ENCODE assay signal across 33 cellular contexts in the genomic region with DNA sequence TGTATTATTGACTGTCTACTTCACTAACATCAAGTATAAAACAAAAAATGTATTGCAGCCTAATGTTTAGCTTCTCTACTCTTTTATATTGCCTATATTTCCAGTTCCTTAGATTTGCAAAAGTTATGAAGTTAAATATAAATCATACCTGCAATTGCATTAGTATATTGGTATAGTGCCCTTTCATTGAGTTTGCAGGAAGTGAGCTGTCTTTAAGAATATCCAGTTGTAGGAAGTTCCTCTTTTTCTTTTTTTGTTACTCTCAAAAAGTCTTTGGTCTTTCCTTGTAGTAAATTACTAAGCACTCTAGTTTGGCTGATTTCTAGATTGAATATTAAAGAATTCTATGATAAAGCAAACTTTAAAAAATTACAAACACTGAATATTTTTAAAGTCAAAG.
DNase-seq lines count a peak whose midpoint lies in the region; ATAC-seq and TF ChIP-seq lines count a peak whose summit lies in the region.
"Had no signal": no experiment of that assay in that cellular context is flagged by ENCODE, and none has a peak within 500 bp of the region (broad histone marks: within the 10 kb centered on the region; RNA-seq: fewer than 3 reads in every experiment).

No MANE protein-coding gene starts in this region.

- no peak overlapping the region for H3K27ac ChIP-seq in CD4-positive, alpha-beta T cell (ENCODE audit: low read depth, low read length)
- H3K27ac ChIP-seq: epithelial cell of prostate, KMS-11, uterus had no signal

- H3K9me3 Mint-ChIP-seq in CD4-positive, alpha-beta T cell: no peaks in the 10 kb centered on the region
- H3K9me3 Mint-ChIP-seq: activated CD4-positive, alpha-beta memory T cell treated with anti-CD3 and anti-CD28 coated beads for 36 hours; activated naive CD4-positive, alpha-beta T cell treated with anti-CD3 and anti-CD28 coated beads, Interleukin-2, amount 10 ng/mL, durations not matched to agents 7 days and 5 days; H9; T-cell had no signal

- no peak overlapping the region for H3K4me3 Mint-ChIP-seq in CD4-positive, alpha-beta T cell
- H3K4me3 Mint-ChIP-seq: activated CD4-positive, alpha-beta memory T cell treated with anti-CD3 and anti-CD28 coated beads for 36 hours; activated naive CD4-positive, alpha-beta T cell treated with anti-CD3 and anti-CD28 coated beads, Interleukin-2, amount 10 ng/mL, durations not matched to agents 7 days and 5 days; B cell; H9; naive thymus-derived CD8-positive, alpha-beta T cell; T-cell had no signal

- TF ChIP-seq CTCF in CD4-positive, alpha-beta T cell (IDR thresholded peaks at IDR 0.05): no peak

- H3K4me1 Mint-ChIP-seq in CD4-positive, alpha-beta T cell (ENCODE audit: low read depth): peaks cover 4% of the 10 kb centered on the region
- H3K4me1 Mint-ChIP-seq: activated naive CD4-positive, alpha-beta T cell treated with anti-CD3 and anti-CD28 coated beads, Interleukin-2, amount 10 ng/mL, durations not matched to agents 7 days and 5 days; B cell; H9; T-cell had no signal

- H3K27me3 Mint-ChIP-seq in CD4-positive, alpha-beta T cell: no peaks in the 10 kb centered on the region
- H3K27me3 Mint-ChIP-seq: activated naive CD4-positive, alpha-beta T cell treated with anti-CD3 and anti-CD28 coated beads, Interleukin-2, amount 10 ng/mL, durations not matched to agents 7 days and 5 days had no signal

- CTCF ChIA-PET in CD4-positive, alpha-beta T cell (lab: Charles Lee): interaction anchor here (0.6 kb wide), 1 partner anchor 1194 kb away, joined by 3 read pairs; no protein-coding TSS in a partner anchor

- no peaks in the 10 kb centered on the region for H3K36me3 Mint-ChIP-seq in CD4-positive, alpha-beta T cell (ENCODE audit: low read depth)
- H3K36me3 Mint-ChIP-seq: activated CD4-positive, alpha-beta memory T cell treated with anti-CD3 and anti-CD28 coated beads for 36 hours; activated naive CD4-positive, alpha-beta T cell treated with anti-CD3 and anti-CD28 coated beads, Interleukin-2, amount 10 ng/mL, durations not matched to agents 7 days and 5 days; naive thymus-derived CD8-positive, alpha-beta T cell; T-cell had no signal

- no peaks in the 10 kb centered on the region for H3K9me3 ChIP-seq in CD4-positive, alpha-beta T cell (ENCODE audit: control insufficient read depth, low read length)
- H3K9me3 ChIP-seq: A549, thoracic aorta, uterus had no signal

- ATAC-seq in left colon: peak; percentile 64
- ATAC-seq in HG02642 (IDR thresholded peaks at IDR 0.05; ENCODE audit: poor library complexity, unreplicated experiment): no peak
- no peak for ATAC-seq in HG02840 (IDR thresholded peaks at IDR 0.05; ENCODE audit: low FRiP score, unreplicated experiment)
- no peak for ATAC-seq in CD4-positive, alpha-beta T cell (ENCODE audit: poor library complexity)
- ATAC-seq: A549; naive thymus-derived CD8-positive, alpha-beta T cell; Right ventricle myocardium inferior; stimulated activated naive CD8-positive, alpha-beta T cell treated with anti-CD3 and anti-CD28 coated beads, Interleukin-15, Interleukin-2, amounts not matched to agents 100 U/mL and 50 U/mL, for 24 hours; T-cell had no signal

- DNase-seq in CD1c-positive myeloid dendritic cell (ENCODE audit: extremely low spot score) (peak; percentile 45), NAMALWA (ENCODE audit: low spot score) (peak; percentile 8), SKM-1 (lab: John Stamatoyannopoulos, UW; ENCODE audit: unreplicated experiment) (peak; percentile 35), left colon (no peak), SHP77 treated with DMSO at 0.1 percent for 48 hours (lab: John Stamatoyannopoulos, UW) (no peak)
- no peak for DNase-seq in CD4-positive, alpha-beta T cell
- DNase-seq: activated CD4-positive, alpha-beta memory T cell treated with anti-CD3 and anti-CD28 coated beads for 36 hours; activated CD4-positive, CD25-positive, alpha-beta regulatory T cell treated with anti-CD3 and anti-CD28 coated beads, Interleukin-2, amount 50 U/mL, for 72 hours; activated CD8-positive, alpha-beta memory T cell treated with anti-CD3 and anti-CD28 coated beads, Interleukin-2, amount 50 U/mL, for 4 hours; activated naive CD4-positive, alpha-beta T cell treated with anti-CD3 and anti-CD28 coated beads, Interleukin-2, amount 10 ng/mL, durations not matched to agents 7 days and 5 days; amniotic stem cell; DMS79; effector CD4-positive, alpha-beta T cell; GDM1; H9; midbrain; naive thymus-derived CD8-positive, alpha-beta T cell; NCI-H1105; NCI-H1930; NCI-H2227 treated with DMSO at 0.1 percent for 48 hours; NCI-H69; occipital lobe; stimulated activated naive CD8-positive, alpha-beta T cell treated with anti-CD3 and anti-CD28 coated beads, Interleukin-15, Interleukin-2, amounts not matched to agents 100 U/mL and 50 U/mL, for 24 hours; T-cell; uterus had no signal

- H3K27me3 ChIP-seq in CD4-positive, alpha-beta T cell (ENCODE audit: control insufficient read depth, insufficient read depth, low read length): no peaks in the 10 kb centered on the region
- H3K27me3 ChIP-seq: uterus had no signal

- H3K27ac Mint-ChIP-seq in CD4-positive, alpha-beta T cell: no peak overlapping the region
- H3K27ac Mint-ChIP-seq: activated CD4-positive, alpha-beta memory T cell treated with anti-CD3 and anti-CD28 coated beads for 36 hours; activated naive CD4-positive, alpha-beta T cell treated with anti-CD3 and anti-CD28 coated beads, Interleukin-2, amount 10 ng/mL, durations not matched to agents 7 days and 5 days; B cell; H9; naive thymus-derived CD8-positive, alpha-beta T cell; T-cell had no signal

- intact Hi-C loops in left colon (cut with DNase I, micrococcal nuclease): no loop called here
- intact Hi-C loops in CD4-positive, alpha-beta T cell (cut with DNase I, micrococcal nuclease): no loop called here

- POLR2A ChIA-PET in CD4-positive, alpha-beta T cell (lab: Charles Lee): no interaction called here

Comparison
In these comparisons a context has a peak if more than half of its experiments do, and no peak if none do; other contexts are left out.
1. DNase-seq: peak in CD1c-positive myeloid dendritic cell (single experiment), NAMALWA (single experiment) and SKM-1 (single experiment); none in left colon (0 of 2), SHP77 treated with DMSO at 0.1 percent for 48 hours (single experiment) and CD4-positive, alpha-beta T cell (0 of 10).